In the genomic region with DNA sequence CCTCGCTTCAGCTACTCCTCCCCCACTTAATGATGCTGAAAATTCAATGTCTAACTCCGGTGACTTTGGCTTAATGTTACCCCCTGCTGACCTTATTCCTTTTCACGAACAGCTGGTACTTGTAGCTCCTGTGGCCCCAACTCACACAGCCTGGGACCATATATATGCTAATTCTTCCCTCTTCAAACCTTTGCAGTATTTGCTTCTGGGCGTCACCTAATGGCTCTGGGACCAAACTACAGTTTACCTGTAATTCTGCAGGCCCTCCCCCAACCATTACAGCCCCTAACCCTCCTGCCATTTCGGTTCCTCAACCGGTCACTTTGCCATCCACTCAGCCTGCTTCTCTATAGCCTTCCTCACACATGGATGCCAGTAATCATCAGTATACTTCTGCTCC, we compare ENCODE assay signal across 27 cellular contexts.
"Had no signal": no experiment of that assay in that cellular context is flagged by ENCODE, and none has a peak within 500 bp of the region (broad histone marks: within the 10 kb centered on the region; RNA-seq: fewer than 3 reads in every experiment).

No MANE protein-coding gene starts in this region.

- H3K4me3 ChIP-seq: neural progenitor cell, ovary, psoas muscle, skin epidermis, smooth muscle cell, spleen, suprapubic skin, testis, tibial artery, transverse colon, upper lobe of right lung, uterus had no signal

- H3K27me3 ChIP-seq: neural progenitor cell, ovary, spleen, suprapubic skin, testis, tibial artery, transverse colon, upper lobe of right lung, uterus had no signal

- H3K36me3 ChIP-seq: neural progenitor cell, ovary, spleen, suprapubic skin, tibial artery, transverse colon, upper lobe of right lung, uterus had no signal

- ATAC-seq: natural killer cell; psoas muscle; right cardiac atrium; sciatic nerve; stimulated activated memory B cell treated with anti-CD40 and anti-IgM and Interleukin-4, amounts not matched to agents 10 μg/mL and 1 μg/mL and 100 μg/mL, for 72 hours; stimulated activated naive CD8-positive, alpha-beta T cell treated with anti-CD3 and anti-CD28 coated beads, Interleukin-15, amount 100 ng/mL, for 72 hours; stimulated activated naive CD8-positive, alpha-beta T cell treated with anti-CD3 and anti-CD28 coated beads, Interleukin-15, Interleukin-2, amounts not matched to agents 100 U/mL and 50 U/mL, for 24 hours; upper lobe of right lung had no signal

- DNase-seq: natural killer cell; occipital lobe; ovary; posterior cingulate gyrus; psoas muscle; right cardiac atrium; spleen; stimulated activated CD4-positive, alpha-beta T cell treated with anti-CD3 and anti-CD28 coated beads, Interleukin-12 subunit alpha, Interleukin-12 subunit beta, amount 100 ng/mL, for 4 hours; stimulated activated CD4-positive, alpha-beta T cell treated with anti-CD3 and anti-CD28 coated beads, Interleukin-1b, Interleukin-23, amount 100 ng/mL, for 48 hours; stimulated activated CD4-positive, alpha-beta T cell treated with anti-CD3 and anti-CD28 coated beads, Interleukin-4, amount 100 ng/mL, for 1 hour; stimulated activated CD4-positive, alpha-beta T cell treated with anti-CD3 and anti-CD28 coated beads, Interleukin-4, amount 100 ng/mL, for 4 hours; stimulated activated CD8-positive, alpha-beta memory T cell treated with anti-CD3 and anti-CD28 coated beads, Interleukin-4, amount 100 ng/mL, for 48 hours; stimulated activated naive CD4-positive, alpha-beta T cell; stimulated activated naive CD8-positive, alpha-beta T cell treated with anti-CD3 and anti-CD28 coated beads, Interleukin-15, amount 100 ng/mL, for 72 hours; stimulated activated naive CD8-positive, alpha-beta T cell treated with anti-CD3 and anti-CD28 coated beads, Interleukin-15, Interleukin-2, amounts not matched to agents 100 U/mL and 50 U/mL, for 24 hours; substantia nigra; testis; tibial artery; transverse colon; upper lobe of right lung; uterus had no signal
